ENCODE assay signal across 8 cellular contexts in the genomic region with DNA sequence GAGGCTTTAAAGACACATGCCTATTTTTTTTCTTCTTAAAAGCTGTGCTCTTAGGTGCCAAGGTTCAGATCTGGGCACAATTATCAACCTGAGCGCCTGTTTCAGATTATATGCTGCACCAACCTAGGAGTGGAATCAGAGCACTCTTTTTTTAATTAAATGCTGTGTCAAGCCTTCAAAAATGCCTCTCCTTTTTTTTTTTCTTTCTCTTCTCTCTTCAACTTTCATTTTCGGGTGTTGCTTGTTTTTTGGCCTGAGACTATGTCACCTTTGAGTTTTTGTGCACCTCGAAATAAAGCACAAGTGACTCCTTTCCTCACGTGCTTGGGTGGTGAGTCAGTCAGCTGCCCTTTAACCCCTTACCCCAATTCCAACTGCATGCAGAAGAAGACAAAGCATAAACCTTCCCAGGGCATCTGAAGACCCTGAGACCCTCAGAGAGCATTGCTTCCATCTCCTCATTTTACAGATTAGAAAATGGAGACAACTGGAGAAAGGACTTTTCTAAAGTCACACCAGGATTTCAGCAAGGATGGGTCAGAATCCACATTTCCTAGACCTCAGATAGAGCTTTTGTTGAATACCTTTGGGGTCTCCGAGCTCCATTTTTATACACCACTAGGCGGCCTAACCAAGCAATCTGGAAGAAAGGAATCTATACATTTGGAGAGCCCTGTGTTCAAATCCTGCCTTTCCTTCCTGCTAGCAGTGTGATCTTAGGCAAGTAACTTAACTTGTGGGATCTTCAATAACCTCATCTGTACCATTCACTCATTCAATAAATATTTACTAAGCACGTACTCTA. TPM values are rescaled to one million over a fixed set of nuclear protein-coding genes. Genes with fewer than 3 reads are reported as not detected.
A peak's percentile ranks its signal among the peaks of the same experiment; 100 is the strongest.
DNase-seq lines count a peak whose midpoint lies in the region; ATAC-seq and TF ChIP-seq lines count a peak whose summit lies in the region.

No MANE protein-coding gene starts in this region.

- H3K27ac Mint-ChIP-seq in CD4-positive, alpha-beta T cell, result no peak overlapping the region

- H3K4me3 Mint-ChIP-seq in CD4-positive, alpha-beta T cell, result no peak overlapping the region

- H3F3A ChIP-seq in OCI-LY1 (ENCODE audit: insufficient read depth, low read length), result no peaks in the 10 kb centered on the region

- H2AFZ ChIP-seq in OCI-LY1 (ENCODE audit: low read length), result no peak overlapping the region

- TF ChIP-seq CTCF in OCI-LY1 (IDR thresholded peaks at IDR 0.05; ENCODE audit: low read length) (no peak), foreskin fibroblast (IDR thresholded peaks at IDR 0.05; ENCODE audit: low read depth, low read length) (no peak), stomach (IDR thresholded peaks at IDR 0.05) (no peak)
- no peak for TF ChIP-seq CTCF in CD4-positive, alpha-beta T cell (IDR thresholded peaks at IDR 0.05)

- H3K27me3 ChIP-seq in OCI-LY1 (ENCODE audit: insufficient read depth, low read length), result no peaks in the 10 kb centered on the region
- H3K27me3 ChIP-seq in stomach, result no peaks in the 10 kb centered on the region
- no peaks in the 10 kb centered on the region for H3K27me3 ChIP-seq in CD4-positive, alpha-beta T cell (ENCODE audit: control insufficient read depth, insufficient read depth, low read length)

- TF ChIP-seq EP300 in stomach (IDR thresholded peaks at IDR 0.05), result no peak

- no peaks in the 10 kb centered on the region for H4K20me1 ChIP-seq in OCI-LY1 (ENCODE audit: insufficient read depth, low read length)

- H3K36me3 ChIP-seq in OCI-LY1 (ENCODE audit: insufficient read depth, low read length), result no peaks in the 10 kb centered on the region
- H3K36me3 ChIP-seq in stomach, result no peaks in the 10 kb centered on the region

- no peak overlapping the region for H3K4me3 ChIP-seq in OCI-LY1 (ENCODE audit: low read depth, low read length, poor library complexity, severe bottlenecking)
- H3K4me3 ChIP-seq in foreskin fibroblast (ENCODE audit: low read depth in 1 of 2, low read length in 2 of 2), result peak overlapping the region; percentile 58 to 67
- peak overlapping the region; percentile 24 to 32 (median 26) for H3K4me3 ChIP-seq in stomach

- H3K9me2 ChIP-seq in OCI-LY1 (ENCODE audit: low read depth, low read length), result no peaks in the 10 kb centered on the region

- POLR2A ChIA-PET in CD4-positive, alpha-beta T cell (lab: Charles Lee), result interaction anchor here (0.7 kb wide), 1 partner anchor 358 kb away, joined by 3 read pairs; no protein-coding TSS in a partner anchor

- no peak for TF ChIP-seq POLR2A in stomach (IDR thresholded peaks at IDR 0.05)

- CTCF ChIA-PET in CD4-positive, alpha-beta T cell (lab: Charles Lee), result no interaction called here

- intact Hi-C loops in stomach (cut with DNase I; ENCODE audit: low total_unique reads), result no loop called here
- intact Hi-C loops in CD4-positive, alpha-beta T cell (cut with DNase I, micrococcal nuclease), result no loop called here

- peaks cover 27% of the 10 kb centered on the region for H3K27me3 Mint-ChIP-seq in CD4-positive, alpha-beta T cell

- H3K4me1 Mint-ChIP-seq in CD4-positive, alpha-beta T cell (ENCODE audit: low read depth), result no peaks in the 10 kb centered on the region

- 51 to 56% (median 54%) methylated on average over 7 of the region's 7 CpGs for WGBS in stomach, 5 donors

- H3K9me3 ChIP-seq in OCI-LY1 (ENCODE audit: low read length), result no peaks in the 10 kb centered on the region
- H3K9me3 ChIP-seq in stomach, result no peaks in the 10 kb centered on the region
- no peaks in the 10 kb centered on the region for H3K9me3 ChIP-seq in CD4-positive, alpha-beta T cell (ENCODE audit: control insufficient read depth, low read length)

- H3K4me1 ChIP-seq in OCI-LY1 (ENCODE audit: insufficient read depth, low read length, severe bottlenecking), result no peaks in the 10 kb centered on the region
- peaks cover 10 to 68% (median 44%) of the 10 kb centered on the region in 4 donors for H3K4me1 ChIP-seq in stomach

- no peak overlapping the region for H3K9ac ChIP-seq in OCI-LY1 (ENCODE audit: low read length)

- H3K27ac ChIP-seq in OCI-LY1 (ENCODE audit: low read depth, low read length, poor library complexity, severe bottlenecking), result no peak overlapping the region
- peak overlapping the region in 4 of 5 donors; percentile 66 to 89 (median 76) for H3K27ac ChIP-seq in stomach
- no peak overlapping the region for H3K27ac ChIP-seq in CD4-positive, alpha-beta T cell (ENCODE audit: low read depth, low read length)

- peak in 1 of 2 donors; percentile 47 for DNase-seq in foreskin fibroblast
- DNase-seq in stomach, result no peak
- DNase-seq in DMS53 (lab: John Stamatoyannopoulos, UW), result no peak
- no peak for DNase-seq in CD4-positive, alpha-beta T cell
- no peak for DNase-seq in NCI-H187 (lab: John Stamatoyannopoulos, UW)
- DNase-seq in RKO (ENCODE audit: low spot score), result no peak

- peak; percentile 25 for ATAC-seq in GM19351 (IDR thresholded peaks at IDR 0.05; ENCODE audit: unreplicated experiment)
- ATAC-seq in CD4-positive, alpha-beta T cell (ENCODE audit: poor library complexity), result no peak

- no peaks in the 10 kb centered on the region for H3K9me3 Mint-ChIP-seq in CD4-positive, alpha-beta T cell

- no peaks in the 10 kb centered on the region for H3K79me2 ChIP-seq in OCI-LY1 (ENCODE audit: insufficient read depth, low read length)

- no peaks in the 10 kb centered on the region for H3K36me3 Mint-ChIP-seq in CD4-positive, alpha-beta T cell (ENCODE audit: low read depth)

- peak overlapping the region; percentile 32; the same call in 1 of the 2 replicates for H3K4me2 ChIP-seq in OCI-LY1 (ENCODE audit: low read length)

RNA-seq across cellular contexts. Expression of a gene that starts 0.6 kb away (rescaled TPM):
- total RNA-seq in stomach, result 10 to 100 TPM; 10.7 to 59.1 (median 42.5) TPM
- polyA plus RNA-seq in stomach, result 1 to 10 TPM; 3.7 to 4.0 (median 3.8) TPM
- total RNA-seq in CD4-positive, alpha-beta T cell, result not detected

Comparison
In these comparisons a context has a peak if more than half of its experiments do, and no peak if none do; other contexts are left out.
1. H3K27ac ChIP-seq: peak in stomach (4 of 5); none in OCI-LY1 (single experiment) and CD4-positive, alpha-beta T cell (single experiment).
2. RNA of a gene that starts 0.6 kb away (total RNA-seq): 10.7 to 59.1 TPM in stomach; not detected in CD4-positive, alpha-beta T cell; every median in the first group is over 10 times any median in the second.